ENCODE assay signal across 17 cellular contexts in genomic region chr1:168861421-168862023, GRCh38.
"Had no signal": no experiment of that assay in that cellular context is flagged by ENCODE, and none has a peak within 500 bp of the region (broad histone marks: within the 10 kb centered on the region; RNA-seq: fewer than 3 reads in every experiment).

No MANE protein-coding gene starts in this region.

- DNase-seq: activated CD4-positive, alpha-beta T cell treated with anti-CD3 and anti-CD28 coated beads, Interleukin-2, amount 50 U/mL, for 1 hour; activated CD4-positive, CD25-positive, alpha-beta regulatory T cell treated with anti-CD3 and anti-CD28 coated beads, Interleukin-2, amount 50 U/mL, for 72 hours; activated CD8-positive, alpha-beta memory T cell treated with anti-CD3 and anti-CD28 coated beads, Interleukin-2, amount 50 U/mL, for 4 hours; activated naive CD4-positive, alpha-beta T cell treated with anti-CD3 and anti-CD28 coated beads for 36 hours; activated T-cell treated with anti-CD3 and anti-CD28 coated beads, Interleukin-2, amount 50 U/mL, for 4 hours; cortex of kidney; heart right ventricle; immature natural killer cell; kidney glomerular epithelial cell; lower lobe of right lung; sigmoid colon; stimulated activated naive B cell treated with anti-CD40 and anti-IgM and Interleukin-4, amounts not matched to agents 10 μg/mL and 1 μg/mL and 100 μg/mL, for 72 hours; upper lobe of right lung had no signal

- H3K9me3 ChIP-seq: neutrophil, sigmoid colon, thoracic aorta, upper lobe of right lung had no signal

- ATAC-seq: activated T-cell treated with anti-CD3 and anti-CD28 coated beads, Interleukin-2, amount 50 U/mL, for 4 hours; gastroesophageal sphincter; heart right ventricle; natural killer cell treated with Interleukin-12 subunit alpha and Interleukin-12 subunit beta and Interleukin-15 and Interleukin-18, amount 100 ng/mL, for 72 hours; stimulated activated naive B cell treated with anti-CD40 and anti-IgM and Interleukin-4, amounts not matched to agents 10 μg/mL and 1 μg/mL and 100 μg/mL, for 72 hours; upper lobe of right lung had no signal

- H3K36me3 ChIP-seq: gastroesophageal sphincter, heart right ventricle, lower lobe of right lung, neutrophil, sigmoid colon, thoracic aorta, upper lobe of right lung had no signal

- H3K27me3 ChIP-seq: gastroesophageal sphincter, heart right ventricle, neutrophil, sigmoid colon, upper lobe of right lung had no signal

- H3K4me3 ChIP-seq: gastroesophageal sphincter, heart right ventricle, lower lobe of right lung, sigmoid colon, thoracic aorta, upper lobe of right lung had no signal

- H3K27ac ChIP-seq: gastroesophageal sphincter, heart right ventricle, lower lobe of right lung, neutrophil, sigmoid colon, thoracic aorta, upper lobe of right lung had no signal

- H3K4me1 ChIP-seq: gastroesophageal sphincter, upper lobe of right lung had no signal
